In the genomic region with DNA sequence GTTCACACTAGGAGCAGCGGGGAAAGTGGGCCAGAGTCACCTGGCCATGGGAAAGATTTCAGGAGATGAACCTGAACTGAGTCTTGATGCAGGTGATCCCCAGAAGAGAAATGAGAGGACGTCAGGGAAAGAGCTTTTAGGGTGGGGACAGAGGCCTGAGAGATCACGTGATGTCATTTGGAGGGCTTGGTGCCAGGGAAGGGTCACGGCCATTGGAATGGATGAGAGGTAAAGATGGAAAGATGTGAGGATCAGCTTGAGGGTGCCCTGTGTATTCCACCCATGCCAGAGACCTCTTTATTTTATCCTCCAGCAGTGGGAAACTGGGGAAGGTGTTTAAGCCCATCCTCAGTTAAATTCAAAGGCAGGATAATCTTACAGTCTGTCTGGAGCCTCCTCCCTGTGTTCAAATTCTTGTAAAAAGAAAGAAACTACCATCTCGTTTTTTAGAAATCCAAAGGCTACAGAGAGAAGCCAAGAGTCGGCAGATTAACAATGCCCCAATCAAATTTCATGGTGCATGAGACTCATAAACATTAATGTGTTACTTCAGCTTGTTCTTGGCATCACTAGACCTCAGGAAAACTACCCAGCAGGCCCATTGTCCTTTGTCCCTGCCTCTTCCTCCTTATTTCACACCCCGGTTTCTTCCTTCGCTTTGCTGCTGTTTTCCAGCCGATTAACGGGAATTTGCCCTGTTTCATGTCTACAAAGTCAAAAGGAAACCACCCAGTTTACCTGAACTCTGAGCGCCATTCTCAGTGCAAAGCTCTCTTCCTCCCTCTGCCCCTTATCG, we compare ENCODE assay signal across 1 cellular context.
TF ChIP-seq lines count a peak whose summit lies in the region.

No MANE protein-coding gene starts in this region.

TF ChIP-seq in IMR-90, 13 proteins besides CTCF, POLR2A, EP300 and RAD21 (continued from another document):
- TF ChIP-seq BHLHE40 (IDR thresholded peaks at IDR 0.05; ENCODE audit: low read depth, low read length) = no peak
